Comparison of ENCODE assay signal across 9 cellular contexts in the genomic region with DNA sequence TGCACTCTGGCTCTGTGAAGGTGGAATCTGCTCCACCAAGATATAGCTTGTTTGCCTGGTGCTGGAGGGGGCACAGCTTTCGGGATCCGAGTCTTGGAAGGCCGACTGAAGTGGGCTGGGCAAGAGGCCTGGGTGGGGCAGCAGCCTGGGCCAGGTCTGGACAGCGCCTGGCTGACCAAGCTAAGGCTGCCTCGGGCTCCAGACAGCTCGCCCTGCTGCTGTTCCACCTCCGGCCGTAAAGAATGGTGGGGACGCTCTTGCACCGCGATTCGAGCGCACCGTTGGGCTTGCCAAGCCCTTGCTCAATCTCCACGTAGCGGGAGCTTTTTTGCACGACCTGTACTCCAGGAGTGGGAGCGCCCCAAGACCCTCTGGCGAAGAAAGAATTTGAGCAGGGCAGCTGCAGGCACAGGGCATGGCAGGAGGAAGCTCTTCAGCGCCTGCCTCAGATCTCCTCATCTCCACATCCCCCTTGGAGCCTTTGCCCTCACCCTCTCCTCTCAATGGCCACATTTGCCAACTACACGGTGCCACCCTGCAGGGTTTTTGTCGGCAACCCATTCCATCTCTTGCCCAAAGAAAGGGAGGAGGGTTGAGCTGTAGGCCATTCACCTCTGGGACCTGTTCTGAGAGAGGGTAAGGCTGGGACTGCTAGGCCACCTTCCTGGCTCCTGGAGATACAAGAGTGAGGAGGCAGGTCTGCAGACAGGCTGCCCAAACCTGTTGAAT. TPM values are rescaled to one million over a fixed set of nuclear protein-coding genes. Genes with fewer than 3 reads are reported as not detected.
A peak's percentile ranks its signal among the peaks of the same experiment; 100 is the strongest.
DNase-seq lines count a peak whose midpoint lies in the region; ATAC-seq and TF ChIP-seq lines count a peak whose summit lies in the region.
"Had no signal": no experiment of that assay in that cellular context is flagged by ENCODE, and none has a peak within 500 bp of the region (broad histone marks: within the 10 kb centered on the region; RNA-seq: fewer than 3 reads in every experiment).

No MANE protein-coding gene starts in this region.

- no peak overlapping the region for H3K4me3 ChIP-seq in right lobe of liver

- intact Hi-C loops in right lobe of liver (cut with DNase I) = loop anchor here (10.0 kb wide), 1 partner anchor 881 kb away; the partner anchor contains the start of gene GABRQ (in 2 of the 2)

- TF ChIP-seq CTCF in right lobe of liver (IDR thresholded peaks at IDR 0.05) = peak; percentile 72 to 85 (median 79)

- no peak overlapping the region for H3K27ac ChIP-seq in right lobe of liver

- H3K36me3 ChIP-seq in right lobe of liver = no peaks in the 10 kb centered on the region

- TF ChIP-seq POLR2A in right lobe of liver (IDR thresholded peaks at IDR 0.05) = no peak

- H3K4me1 ChIP-seq in right lobe of liver = peaks cover 0 to 5% (median 0%) of the 10 kb centered on the region in 4 donors

- WGBS in right lobe of liver (ENCODE audit: insufficient coverage, low coverage, low lambda C conversion rate, missing lambda C conversion rate) = 46% methylated on average over 2 of the region's 22 CpGs

- DNase-seq in Ammon's horn (ENCODE audit: low spot score) = peak; percentile 72
- peak; percentile 25 for DNase-seq in NCI-H82 treated with DMSO at 0.1 percent for 48 hours (lab: John Stamatoyannopoulos, UW; ENCODE audit: unreplicated experiment)
- DNase-seq in cerebellar cortex (ENCODE audit: low spot score) = peak; percentile 23
- peak; percentile 68 to 81 (median 71) for DNase-seq in right lobe of liver
- peak; percentile 61 for DNase-seq in ureter (ENCODE audit: low spot score)
- no peak for DNase-seq in activated naive CD4-positive, alpha-beta T cell treated with anti-CD3 and anti-CD28 coated beads, Interleukin-2, amount 50 U/mL, for 16 hours

- H3K27me3 ChIP-seq in right lobe of liver = peaks cover 0 to 8% of the 10 kb centered on the region in 2 donors

- no peaks in the 10 kb centered on the region for H3K9me3 ChIP-seq in right lobe of liver

- peak; percentile 92 for ATAC-seq in GM18502 (IDR thresholded peaks at IDR 0.05; ENCODE audit: poor library complexity, unreplicated experiment)
- ATAC-seq in HG03039 (IDR thresholded peaks at IDR 0.05; ENCODE audit: unreplicated experiment) = peak; percentile 71
- peak; percentile 94 to 98 (median 97) for ATAC-seq in right lobe of liver

RNA-seq across cellular contexts. Expression of gene CNGA2, which starts 18.9 kb away (rescaled TPM):
- total RNA-seq in right lobe of liver = not detected
- not detected for total RNA-seq in ureter
- total RNA-seq: LHCN-M2 had no signal

RNA-seq across cellular contexts. Expression of gene FATE1, which starts 37.6 kb away (rescaled TPM):
- total RNA-seq in right lobe of liver (not detected), ureter (not detected)
- total RNA-seq: LHCN-M2 had no signal

RNA-seq across cellular contexts. Expression of gene PRRG3, which starts 58.2 kb away (rescaled TPM):
- total RNA-seq in right lobe of liver (under 1 TPM in 3 of 6 experiments, not detected in 3; 0.02 to 0.30 (median 0.07) TPM), ureter (0.91 TPM)
- total RNA-seq: LHCN-M2 had no signal
